Comparison of ENCODE assay signal across 7 cellular contexts in the genomic region with DNA sequence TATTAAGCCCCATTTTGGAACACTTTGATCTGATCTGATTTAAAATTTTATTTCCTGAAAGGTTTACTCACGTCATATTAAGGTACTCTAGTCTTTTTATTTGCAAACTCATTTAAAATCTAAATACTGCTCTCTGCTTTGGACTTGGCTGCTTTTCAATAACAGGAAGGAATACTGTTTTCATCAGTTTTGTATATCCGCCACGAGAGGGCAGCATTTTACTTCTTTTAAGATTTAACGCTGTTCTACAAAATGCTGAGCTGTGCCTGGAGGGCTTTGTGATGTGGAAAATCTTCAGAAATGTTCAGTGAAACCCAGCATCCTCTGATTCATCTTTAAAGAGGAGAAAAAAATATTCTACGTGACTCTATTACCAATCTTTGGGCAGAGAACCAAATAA. TPM values are rescaled to one million over a fixed set of nuclear protein-coding genes. Genes with fewer than 3 reads are reported as not detected.
DNase-seq lines count a peak whose midpoint lies in the region; ATAC-seq and TF ChIP-seq lines count a peak whose summit lies in the region.

No MANE protein-coding gene starts in this region.

- H4K91ac ChIP-seq in IMR-90 (ENCODE audit: insufficient read depth, low read depth, low read length) = no peak overlapping the region

- no peak overlapping the region for H3K56ac ChIP-seq in IMR-90 (ENCODE audit: extremely low read depth, insufficient read depth, low read length)

- no peak overlapping the region for H2AK9ac ChIP-seq in IMR-90 (replicated peaks; ENCODE audit: low read depth, low read length, poor library complexity)

- no peak overlapping the region for H2AFZ ChIP-seq in IMR-90 (replicated peaks; ENCODE audit: low read length, poor library complexity)
- H2AFZ ChIP-seq in OCI-LY1 (ENCODE audit: low read length) = no peak overlapping the region

- no peaks in the 10 kb centered on the region for H4K20me1 ChIP-seq in IMR-90 (ENCODE audit: insufficient read depth, low read length)
- no peaks in the 10 kb centered on the region for H4K20me1 ChIP-seq in OCI-LY1 (ENCODE audit: insufficient read depth, low read length)

- no peaks in the 10 kb centered on the region for H3K79me2 ChIP-seq in OCI-LY1 (ENCODE audit: insufficient read depth, low read length)

- CTCF ChIA-PET in IMR-90 (lab: Yijun Ruan, JAX) = interaction anchor here (0.5 to 1.6 kb wide), 7 partner anchors 10 to 1189 kb away, joined by 3 to 11 read pairs (median 3); no protein-coding TSS in a partner anchor

- no peak for TF ChIP-seq POLR2A in IMR-90 (IDR thresholded peaks at IDR 0.05; ENCODE audit: low read depth, low read length)

- H3K14ac ChIP-seq in IMR-90 (replicated peaks; ENCODE audit: low read depth, low read length) = no peak overlapping the region

- no CpG with 5 or more reads among the region's 5 CpGs for WGBS in IMR-90 (ENCODE audit: extremely low coverage in 2 of 2, insufficient read length in 1 of 2), 2 experiments

- H2BK5ac ChIP-seq in IMR-90 (ENCODE audit: low read depth, low read length, poor library complexity, severe bottlenecking) = no peak overlapping the region

- no TSS peak for BruUV-seq in IMR-90 (replicated peaks; lab: Mats Ljungman, UMichigan)

- H3K9ac ChIP-seq in IMR-90 (ENCODE audit: low read depth, low read length) (no peak overlapping the region), OCI-LY1 (ENCODE audit: low read length) (no peak overlapping the region)

- no peak overlapping the region for H3K4me3 ChIP-seq in IMR-90 (ENCODE audit: insufficient read depth, low read depth, low read length)
- no peak overlapping the region for H3K4me3 ChIP-seq in OCI-LY1 (ENCODE audit: low read depth, low read length, poor library complexity, severe bottlenecking)

- H3K36me3 ChIP-seq in IMR-90 (ENCODE audit: control insufficient read depth, insufficient read depth, low read length) = no peaks in the 10 kb centered on the region
- H3K36me3 ChIP-seq in OCI-LY1 (ENCODE audit: insufficient read depth, low read length) = no peaks in the 10 kb centered on the region

- H3K9me3 ChIP-seq in IMR-90 (ENCODE audit: control insufficient read depth, insufficient read depth, low read length) (no peaks in the 10 kb centered on the region), OCI-LY1 (ENCODE audit: low read length) (no peaks in the 10 kb centered on the region)

- no peak overlapping the region for H2BK20ac ChIP-seq in IMR-90 (ENCODE audit: low read depth, low read length)

- POLR2A ChIA-PET in IMR-90 (lab: Charles Lee; ENCODE audit: unreplicated experiment) = interaction anchor here (0.7 kb wide), 1 partner anchor 211 kb away, joined by 3 read pairs; no protein-coding TSS in a partner anchor

- no peaks in the 10 kb centered on the region for H3K9me2 ChIP-seq in OCI-LY1 (ENCODE audit: low read depth, low read length)

- H3K4me2 ChIP-seq in IMR-90 (ENCODE audit: low read depth, low read length) (no peak overlapping the region), OCI-LY1 (ENCODE audit: low read length) (no peak overlapping the region)

- H2BK120ac ChIP-seq in IMR-90 (ENCODE audit: low read depth, low read length) = no peak overlapping the region

- in situ Hi-C loops in IMR-90 (cut with MboI; ENCODE audit: low sequenced_read_pairs) = no loop called here

- peak; percentile 61 for TF ChIP-seq RAD21 in IMR-90 (IDR thresholded peaks at IDR 0.05; ENCODE audit: low read length)

- no peak overlapping the region for H3K23ac ChIP-seq in IMR-90 (ENCODE audit: low read depth, low read length)

- no peak overlapping the region for H2AK5ac ChIP-seq in IMR-90 (ENCODE audit: low read depth, low read length)

- H3K27ac ChIP-seq in IMR-90 (ENCODE audit: insufficient read depth, low read length) (no peak overlapping the region), OCI-LY1 (ENCODE audit: low read depth, low read length, poor library complexity, severe bottlenecking) (no peak overlapping the region)

- ATAC-seq in GM21529 (IDR thresholded peaks at IDR 0.05; ENCODE audit: unreplicated experiment) = peak; percentile 58
- ATAC-seq in IMR-90 (ENCODE audit: low read depth) = peak; percentile 55

- no peak overlapping the region for H4K8ac ChIP-seq in IMR-90 (ENCODE audit: low read depth in 2 of 2, low read length in 2 of 2)

- no peak overlapping the region for H3K18ac ChIP-seq in IMR-90 (ENCODE audit: low read depth, low read length)

- TF ChIP-seq CTCF in IMR-90 (conservative IDR thresholded peaks at IDR 0.05; ENCODE audit: low read depth, low read length) (peak; percentile 68), OCI-LY1 (IDR thresholded peaks at IDR 0.05; ENCODE audit: low read length) (peak; percentile 54)

- H3K27me3 ChIP-seq in IMR-90 (ENCODE audit: control insufficient read depth, insufficient read depth, low read length) = no peaks in the 10 kb centered on the region
- H3K27me3 ChIP-seq in OCI-LY1 (ENCODE audit: insufficient read depth, low read length) = no peaks in the 10 kb centered on the region

- no peak overlapping the region for H3K4ac ChIP-seq in IMR-90 (ENCODE audit: low read depth, low read length)

- peaks cover 11% of the 10 kb centered on the region for H3K9me1 ChIP-seq in IMR-90 (ENCODE audit: insufficient read depth, low read length)

- intact Hi-C loops in IMR-90 (cut with micrococcal nuclease) = loop anchor here (1.0 to 10.0 kb wide), 6 partner anchors 71 to 882 kb away; a partner anchor contains a TSS

- DNase-seq in GM04504 (ENCODE audit: low read depth) (peak; percentile 65), IMR-90 (peak; percentile 89), amniotic epithelial cell (ENCODE audit: low read depth) (peak; percentile 81), iPS DF 4.7 (ENCODE audit: extremely low read depth, low spot score) (peak; percentile 38)
- peak; percentile 14 to 36 for DNase-seq in stimulated activated CD4-positive, alpha-beta T cell treated with anti-CD3 and anti-CD28 coated beads, Interleukin-15, amount 100 ng/mL, for 48 hours (ENCODE audit: low read depth in 2 of 2)

- H4K5ac ChIP-seq in IMR-90 (ENCODE audit: low read depth, low read length) = no peak overlapping the region

- no peaks in the 10 kb centered on the region for H3K79me1 ChIP-seq in IMR-90 (ENCODE audit: low read depth in 1 of 2, low read length in 2 of 2)

- H2BK15ac ChIP-seq in IMR-90 (ENCODE audit: low read depth, low read length) = no peak overlapping the region

- dilution Hi-C loops in IMR-90 (cut with HindIII; ENCODE audit: low sequenced_read_pairs, unreplicated experiment) = no loop called here

- H3K4me1 ChIP-seq in IMR-90 (ENCODE audit: control insufficient read depth, insufficient read depth, low read length) = peaks cover 8% of the 10 kb centered on the region
- H3K4me1 ChIP-seq in OCI-LY1 (ENCODE audit: insufficient read depth, low read length, severe bottlenecking) = no peaks in the 10 kb centered on the region

- H3F3A ChIP-seq in OCI-LY1 (ENCODE audit: insufficient read depth, low read length) = no peaks in the 10 kb centered on the region

TF ChIP-seq in IMR-90, 13 proteins besides CTCF, POLR2A, EP300 and RAD21:
- TF ChIP-seq MAFK (IDR thresholded peaks at IDR 0.05; ENCODE audit: low read depth, low read length) = peak; percentile 79
- no peak for TF ChIP-seq MAZ (IDR thresholded peaks at IDR 0.05; ENCODE audit: borderline replicate concordance, low read depth, low read length)
- peak; percentile 56 for TF ChIP-seq SMC3 (IDR thresholded peaks at IDR 0.05; ENCODE audit: low read depth, low read length)

RNA-seq across cellular contexts. Expression of a gene that starts 37.5 kb away (rescaled TPM):
- total RNA-seq in IMR-90 (2012; rRNA removed) = under 0.01 and 0.18 TPM in 2 replicates
- 0.07 and 0.21 TPM in 2 replicates for polyA plus RNA-seq in IMR-90 (2012; rRNA removed)
- polyA plus RNA-seq in IMR-90 (2012; cell fraction: cytosol; rRNA removed) = 0.02 TPM in 1 of 2 replicates, not detected in the other
- 0.09 and 1.0 TPM in 2 replicates for polyA plus RNA-seq in IMR-90 (2012; cell fraction: nucleus; rRNA removed; ENCODE audit: low replicate concordance)

Comparison
In these comparisons a context has a peak if more than half of its experiments do, and no peak if none do; other contexts are left out.
1. DNase-seq: peak in every context shown above with its lines; median percentile 89 in IMR-90; 81 in amniotic epithelial cell; 65 in GM04504; 38 in iPS DF 4.7; 25 in stimulated activated CD4-positive, alpha-beta T cell treated with anti-CD3 and anti-CD28 coated beads, Interleukin-15, amount 100 ng/mL, for 48 hours.